Comparison of ENCODE assay signal across 16 cellular contexts in genomic region chr10:44051091-44051490, GRCh38.
DNase-seq lines count a peak whose midpoint lies in the region; ATAC-seq, FAIRE-seq and TF ChIP-seq lines count a peak whose summit lies in the region.
"Had no signal": no experiment of that assay in that cellular context is flagged by ENCODE, and none has a peak within 500 bp of the region (broad histone marks: within the 10 kb centered on the region; RNA-seq: fewer than 3 reads in every experiment).

No MANE protein-coding gene starts in this region.

- FAIRE-seq in pancreas (lab: Jason Lieb, UNC) = no peak
- FAIRE-seq: G401.6, GM12891, H1 had no signal

- H3K27ac ChIP-seq in esophagus muscularis mucosa (replicated peaks in 1 of 4) = no peak overlapping the region
- no peak overlapping the region for H3K27ac ChIP-seq in pancreas
- H3K27ac ChIP-seq: BLaER1 treated with 17β-estradiol and CSF1 and Interleukin-3, amounts not matched to agents 10 nM and 100 nM had no signal

- ATAC-seq in left ventricle myocardium superior = peak; percentile 50
- ATAC-seq in left cardiac atrium = no peak
- peak in 3 of 4 donors; percentile 22 to 41 (median 36) for ATAC-seq in pancreas
- no peak for ATAC-seq in GM18873 (IDR thresholded peaks at IDR 0.05; ENCODE audit: low FRiP score, unreplicated experiment)
- ATAC-seq in natural killer cell = no peak
- ATAC-seq in GM18868 (IDR thresholded peaks at IDR 0.05; ENCODE audit: unreplicated experiment) = no peak
- ATAC-seq: CD8-positive, alpha-beta T cell had no signal

- intact Hi-C loops in left ventricle myocardium superior (cut with micrococcal nuclease) = no loop called here
- intact Hi-C loops in left cardiac atrium (cut with DNase I) = loop anchor here in 1 of 2 donors (10.0 kb wide), 1 partner anchor 356 kb away; no protein-coding TSS in a partner anchor
- intact Hi-C loops in esophagus muscularis mucosa (cut with DNase I) = no loop called here
- intact Hi-C loops in pancreas (cut with DNase I) = no loop called here
- intact Hi-C loops in natural killer cell (cut with micrococcal nuclease) = no loop called here

- H3K4me3 ChIP-seq in esophagus muscularis mucosa (no peak overlapping the region), pancreas (no peak overlapping the region)
- H3K4me3 ChIP-seq: BLaER1 treated with 17β-estradiol and CSF1 and Interleukin-3, amounts not matched to agents 10 nM and 100 nM had no signal

- no peaks in the 10 kb centered on the region for H3K36me3 Mint-ChIP-seq in natural killer cell
- H3K36me3 Mint-ChIP-seq: CD8-positive, alpha-beta T cell had no signal

- no peaks in the 10 kb centered on the region for H3K4me1 Mint-ChIP-seq in natural killer cell
- H3K4me1 Mint-ChIP-seq: B cell had no signal

- H3K4me3 Mint-ChIP-seq in natural killer cell = no peak overlapping the region
- H3K4me3 Mint-ChIP-seq: B cell; CD8-positive, alpha-beta T cell; H9 had no signal

- TF ChIP-seq EP300 in esophagus muscularis mucosa (IDR thresholded peaks at IDR 0.05) = no peak

- no peaks in the 10 kb centered on the region for H3K9me3 Mint-ChIP-seq in natural killer cell
- H3K9me3 Mint-ChIP-seq: CD8-positive, alpha-beta T cell; H9 had no signal

- H3K4me1 ChIP-seq in esophagus muscularis mucosa = peaks cover 2 to 26% (median 21%) of the 10 kb centered on the region in 4 donors
- peaks cover 0 to 23% (median 23%) of the 10 kb centered on the region in 3 donors for H3K4me1 ChIP-seq in pancreas

- TF ChIP-seq CTCF in esophagus muscularis mucosa (IDR thresholded peaks at IDR 0.05) (no peak), pancreas (IDR thresholded peaks at IDR 0.05) (no peak), natural killer cell (IDR thresholded peaks at IDR 0.05) (no peak)

- TF ChIP-seq POLR2A in esophagus muscularis mucosa (IDR thresholded peaks at IDR 0.05; ENCODE audit: low read depth) = no peak

- H3K27me3 Mint-ChIP-seq in natural killer cell (ENCODE audit: low read depth in 2 of 2) = peaks cover 24 to 50% of the 10 kb centered on the region in 2 donors

- H3K9me3 ChIP-seq in esophagus muscularis mucosa (no peaks in the 10 kb centered on the region), pancreas (no peaks in the 10 kb centered on the region)
- H3K9me3 ChIP-seq: BLaER1 treated with 17β-estradiol and CSF1 and Interleukin-3, amounts not matched to agents 10 nM and 100 nM had no signal

- 87% methylated on average over 5 of the region's 5 CpGs for WGBS in esophagus muscularis mucosa
- WGBS in pancreas, 2 donors = 38 to 51% methylated on average over 5 of the region's 5 CpGs

- DNase-seq in left ventricle myocardium superior = no peak
- DNase-seq in left cardiac atrium = no peak
- DNase-seq in esophagus muscularis mucosa (ENCODE audit: extremely low spot score) = peak; percentile 53
- DNase-seq in pancreas = no peak
- no peak for DNase-seq in natural killer cell
- DNase-seq: 8988T; Calu3; CD8-positive, alpha-beta T cell; H9 had no signal

- H3K27ac Mint-ChIP-seq in natural killer cell = no peak overlapping the region
- H3K27ac Mint-ChIP-seq: B cell; CD8-positive, alpha-beta T cell; H9 had no signal

- no peaks in the 10 kb centered on the region for H3K36me3 ChIP-seq in esophagus muscularis mucosa
- H3K36me3 ChIP-seq in pancreas = no peaks in the 10 kb centered on the region
- H3K36me3 ChIP-seq: BLaER1 treated with 17β-estradiol and CSF1 and Interleukin-3, amounts not matched to agents 10 nM and 100 nM had no signal

- H3K27me3 ChIP-seq in esophagus muscularis mucosa (peaks cover 0 to 6% (median 0%) of the 10 kb centered on the region in 4 donors), pancreas (no peaks in the 10 kb centered on the region)
- H3K27me3 ChIP-seq: BLaER1 treated with 17β-estradiol and CSF1 and Interleukin-3, amounts not matched to agents 10 nM and 100 nM had no signal

Comparison
In these comparisons a context has a peak if more than half of its experiments do, and no peak if none do; other contexts are left out.
1. ATAC-seq: peak in left ventricle myocardium superior (single experiment) and pancreas (3 of 4); none in left cardiac atrium (0 of 2), GM18873 (single experiment), natural killer cell (0 of 3) and GM18868 (single experiment).